ENCODE assay signal across 27 cellular contexts in genomic region chr2:151119377-151119776, GRCh38.
"Had no signal": no experiment of that assay in that cellular context is flagged by ENCODE, and none has a peak within 500 bp of the region (broad histone marks: within the 10 kb centered on the region; RNA-seq: fewer than 3 reads in every experiment).

No MANE protein-coding gene starts in this region.

- H3K4me3 Mint-ChIP-seq: naive thymus-derived CD8-positive, alpha-beta T cell; natural killer cell treated with Interleukin-12 subunit alpha and Interleukin-12 subunit beta and Interleukin-15 and Interleukin-18, amount 100 ng/mL, for 72 hours; nephron progenitor cell; neural progenitor cell; stimulated activated memory B cell treated with anti-CD40 and anti-IgM and Interleukin-4, amounts not matched to agents 10 μg/mL and 1 μg/mL and 100 μg/mL, for 72 hours had no signal

- H3K4me3 ChIP-seq: neural progenitor cell, ovary, psoas muscle, right lobe of liver, sigmoid colon, stomach, thoracic aorta, thyroid gland, tibial nerve, upper lobe of left lung, vagina had no signal

- DNase-seq: naive thymus-derived CD8-positive, alpha-beta T cell; nephron progenitor cell; occipital lobe; ovary; posterior cingulate gyrus; psoas muscle; right cardiac atrium; right lobe of liver; sigmoid colon; stimulated activated CD4-positive, alpha-beta T cell treated with anti-CD3 and anti-CD28 coated beads, Interleukin-1b, Interleukin-23, amount 100 ng/mL, for 48 hours; stimulated activated CD4-positive, alpha-beta T cell treated with anti-CD3 and anti-CD28 coated beads, Interleukin-4, amount 100 ng/mL, for 1 hour; stimulated activated CD4-positive, alpha-beta T cell treated with anti-CD3 and anti-CD28 coated beads, Interleukin-4, amount 100 ng/mL, for 4 hours; stimulated activated CD8-positive, alpha-beta memory T cell treated with anti-CD3 and anti-CD28 coated beads, Interleukin-4, amount 100 ng/mL, for 48 hours; stimulated activated naive CD4-positive, alpha-beta T cell; stimulated activated naive CD8-positive, alpha-beta T cell treated with anti-CD3 and anti-CD28 coated beads, Interleukin-15, Interleukin-2, amounts not matched to agents 100 U/mL and 50 U/mL, for 24 hours; stomach; thyroid gland; trophoblast cell; upper lobe of left lung had no signal

- H3K36me3 ChIP-seq: neural progenitor cell, ovary, right lobe of liver, sigmoid colon, stomach, thoracic aorta, thyroid gland, tibial nerve, upper lobe of left lung, vagina had no signal

- H3K4me2 ChIP-seq: neural progenitor cell had no signal

- H3K27ac Mint-ChIP-seq: naive thymus-derived CD8-positive, alpha-beta T cell; natural killer cell treated with Interleukin-12 subunit alpha and Interleukin-12 subunit beta and Interleukin-15 and Interleukin-18, amount 100 ng/mL, for 72 hours; nephron progenitor cell; neural progenitor cell; progenitor cell of endocrine pancreas; stimulated activated memory B cell treated with anti-CD40 and anti-IgM and Interleukin-4, amounts not matched to agents 10 μg/mL and 1 μg/mL and 100 μg/mL, for 72 hours had no signal

- H3K27ac ChIP-seq: neural progenitor cell, ovary, parathyroid adenoma, psoas muscle, right lobe of liver, sigmoid colon, stomach, thoracic aorta, thyroid gland, tibial nerve, upper lobe of left lung, vagina had no signal

- H3K4me1 Mint-ChIP-seq: naive thymus-derived CD8-positive, alpha-beta T cell; nephron progenitor cell; neural progenitor cell; stimulated activated memory B cell treated with anti-CD40 and anti-IgM and Interleukin-4, amounts not matched to agents 10 μg/mL and 1 μg/mL and 100 μg/mL, for 72 hours had no signal

- H2AFZ ChIP-seq: neural progenitor cell, parathyroid adenoma had no signal

- H3K27me3 Mint-ChIP-seq: progenitor cell of endocrine pancreas had no signal

- H3K79me2 ChIP-seq: parathyroid adenoma had no signal

- H3K9ac ChIP-seq: neural progenitor cell, parathyroid adenoma had no signal

- H3K36me3 Mint-ChIP-seq: neural progenitor cell; stimulated activated memory B cell treated with anti-CD40 and anti-IgM and Interleukin-4, amounts not matched to agents 10 μg/mL and 1 μg/mL and 100 μg/mL, for 72 hours had no signal

- H3K9me3 Mint-ChIP-seq: stimulated activated memory B cell treated with anti-CD40 and anti-IgM and Interleukin-4, amounts not matched to agents 10 μg/mL and 1 μg/mL and 100 μg/mL, for 72 hours had no signal

- H3K9me3 ChIP-seq: ovary, psoas muscle, right lobe of liver, thoracic aorta, thyroid gland, upper lobe of left lung, vagina had no signal

- H3K27me3 ChIP-seq: neural progenitor cell, ovary, right lobe of liver, sigmoid colon, stomach, thyroid gland, tibial nerve, upper lobe of left lung, vagina had no signal
